ENCODE assay signal across 7 cellular contexts in the genomic region with DNA sequence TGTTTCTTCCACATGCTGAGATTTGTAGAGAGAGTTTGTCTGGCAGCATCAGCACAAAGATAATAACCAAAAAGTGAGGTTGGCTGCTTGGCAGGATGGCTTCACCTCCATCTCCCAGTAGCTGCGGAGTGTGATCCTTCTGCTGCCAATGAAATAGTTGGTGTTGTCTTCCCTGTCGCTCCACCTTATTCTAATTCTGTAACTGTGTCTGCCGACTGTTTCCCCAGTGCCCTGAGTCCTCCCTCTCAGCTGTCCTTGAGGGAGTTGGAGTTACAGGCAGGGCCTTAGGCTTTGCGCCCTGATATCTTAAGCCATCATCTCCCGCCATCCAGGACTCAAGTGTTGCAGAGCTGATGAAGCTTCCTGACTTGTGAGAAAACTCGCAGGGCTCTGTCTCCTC.
A peak's percentile ranks its signal among the peaks of the same experiment; 100 is the strongest.
DNase-seq lines count a peak whose midpoint lies in the region; ATAC-seq, FAIRE-seq and TF ChIP-seq lines count a peak whose summit lies in the region.
"Not testable (repeated sequence)": the region's sequence is repeated elsewhere in the genome, so short reads cannot be mapped to it uniquely, and the experiment has no call there.

No MANE protein-coding gene starts in this region.

- H3K56ac ChIP-seq in IMR-90 (ENCODE audit: extremely low read depth, insufficient read depth, low read length) = not testable (repeated sequence)

- dilution Hi-C loops in IMR-90 (cut with HindIII; ENCODE audit: low sequenced_read_pairs, unreplicated experiment) = not testable (repeated sequence)

- H3K9me3 ChIP-seq in IMR-90 (ENCODE audit: control insufficient read depth, insufficient read depth, low read length); K562 (replicated peaks; ENCODE audit: control insufficient read depth, insufficient read depth, low read depth, low read length); heart right ventricle; left ventricle myocardium inferior (replicated peaks); right cardiac atrium (ENCODE audit: control insufficient read depth, low read length); psoas muscle: not testable (repeated sequence)

- H2AK9ac ChIP-seq in IMR-90 (replicated peaks; ENCODE audit: low read depth, low read length, poor library complexity) = not testable (repeated sequence)

- in situ Hi-C loops in IMR-90 (cut with MboI; ENCODE audit: low sequenced_read_pairs); K562 (cut with MboI): not testable (repeated sequence)

- not testable (repeated sequence) for H3K9me1 ChIP-seq in IMR-90 (ENCODE audit: insufficient read depth, low read length); K562 (ENCODE audit: control insufficient read depth, insufficient read depth, low read length)

- not testable (repeated sequence) for H3K36me3 ChIP-seq in IMR-90 (ENCODE audit: control insufficient read depth, insufficient read depth, low read length); K562 (ENCODE audit: control insufficient read depth, insufficient read depth, low read length); heart right ventricle; left ventricle myocardium inferior
- H3K36me3 ChIP-seq in psoas muscle (ENCODE audit: insufficient read depth in 1 of 2, low read depth in 1 of 2) = peaks cover 0 to 17% of the 10 kb centered on the region in 2 donors

- not testable (repeated sequence) for H3K79me1 ChIP-seq in IMR-90 (ENCODE audit: low read depth in 1 of 2, low read length in 2 of 2)

- not testable (repeated sequence) for DNase-seq in IMR-90; K562 (ENCODE audit: extremely low read depth in 1 of 4, low spot score in 3 of 4); Right ventricle myocardium superior; heart right ventricle; left ventricle myocardium inferior; right cardiac atrium; psoas muscle

- not testable (repeated sequence) for H2BK20ac ChIP-seq in IMR-90 (ENCODE audit: low read depth, low read length)

- H3K9ac ChIP-seq in IMR-90 (ENCODE audit: low read depth, low read length); K562 (ENCODE audit: insufficient read depth in 1 of 2, low read depth in 2 of 2, low read length in 2 of 2): not testable (repeated sequence)

- not testable (repeated sequence) for H3K27me3 ChIP-seq in IMR-90 (ENCODE audit: control insufficient read depth, insufficient read depth, low read length); K562 (ENCODE audit: control insufficient read depth in 2 of 2, insufficient read depth in 2 of 2, low read length in 2 of 2); heart right ventricle; left ventricle myocardium inferior (ENCODE audit: low read depth); right cardiac atrium (ENCODE audit: control insufficient read depth, insufficient read depth); psoas muscle (ENCODE audit: insufficient read depth in 3 of 3, low read length in 2 of 3)

- ATAC-seq in IMR-90 (ENCODE audit: low read depth) (peak; percentile 22; the same call in 1 of the 2 replicates), K562 (peak; percentile 85), Right ventricle myocardium superior (ENCODE audit: poor library complexity) (peak; percentile 75), heart right ventricle (peak; percentile 34 to 84 (median 76)), right cardiac atrium (peak; percentile 71 to 80), psoas muscle (peak; percentile 72 to 82 (median 81))

- not testable (repeated sequence) for H3K79me2 ChIP-seq in K562 (ENCODE audit: control insufficient read depth, insufficient read depth, low read length)

- not testable (repeated sequence) for H4K20me1 ChIP-seq in IMR-90 (ENCODE audit: insufficient read depth, low read length); K562 (replicated peaks; ENCODE audit: control insufficient read depth, insufficient read depth, low read length)

- no CpG with 5 or more reads among the region's 6 CpGs for WGBS in IMR-90 (ENCODE audit: extremely low coverage in 2 of 2, insufficient read length in 1 of 2), 2 experiments
- WGBS in K562 (ENCODE audit: insufficient coverage, low coverage, missing lambda C conversion rate) = 33% methylated on average over 1 of the region's 6 CpGs
- 42 to 43% methylated on average over 2 to 3 of the region's 6 CpGs for WGBS in heart right ventricle, 2 donors
- WGBS in right cardiac atrium = 47% methylated on average over 3 of the region's 6 CpGs
- WGBS in psoas muscle, 3 donors = 6 to 29% (median 27%) methylated on average over 2 to 3 of the region's 6 CpGs

- H3K4me2 ChIP-seq in IMR-90 (ENCODE audit: low read depth, low read length); K562 (ENCODE audit: insufficient read depth, low read length): not testable (repeated sequence)

- H4K5ac ChIP-seq in IMR-90 (ENCODE audit: low read depth, low read length) = not testable (repeated sequence)

- BruUV-seq in IMR-90 (replicated peaks; lab: Mats Ljungman, UMichigan); K562 (replicated peaks; lab: Mats Ljungman, UMichigan): not testable (repeated sequence)

- not testable (repeated sequence) for H3K4me3 ChIP-seq in IMR-90 (ENCODE audit: insufficient read depth, low read depth, low read length); K562; heart right ventricle; left ventricle myocardium inferior; right cardiac atrium (ENCODE audit: low read length); psoas muscle

- CTCF ChIA-PET in IMR-90 (lab: Yijun Ruan, JAX); K562 (lab: Yijun Ruan, JAX; ENCODE audit: low intra/inter-chr PET ratio): not testable (repeated sequence)

- not testable (repeated sequence) for H3K14ac ChIP-seq in IMR-90 (replicated peaks; ENCODE audit: low read depth, low read length)

- not testable (repeated sequence) for TF ChIP-seq RAD21 in IMR-90 (IDR thresholded peaks at IDR 0.05; ENCODE audit: low read length); K562 (CRISPR knock-in tag; conservative IDR thresholded peaks at IDR 0.05 in 1 of 2, IDR thresholded peaks at IDR 0.05 in 1 of 2)

- not testable (repeated sequence) for H3K27ac ChIP-seq in IMR-90 (ENCODE audit: insufficient read depth, low read length); K562 (ENCODE audit: extremely low read depth, low read depth, low read length); heart right ventricle; right cardiac atrium (ENCODE audit: low read length)
- H3K27ac ChIP-seq in left ventricle myocardium inferior (replicated peaks) = peak overlapping the region; percentile 33
- peak overlapping the region; percentile 60 for H3K27ac ChIP-seq in psoas muscle

- H2BK120ac ChIP-seq in IMR-90 (ENCODE audit: low read depth, low read length) = not testable (repeated sequence)

- intact Hi-C loops in IMR-90 (cut with micrococcal nuclease); K562 (cut with micrococcal nuclease); Right ventricle myocardium superior (cut with DNase I); heart right ventricle (cut with DNase I); left ventricle myocardium inferior (cut with micrococcal nuclease); right cardiac atrium (cut with DNase I); psoas muscle (cut with DNase I): not testable (repeated sequence)

- POLR2A ChIA-PET in IMR-90 (lab: Charles Lee; ENCODE audit: unreplicated experiment); K562 (lab: Yijun Ruan, JAX): not testable (repeated sequence)

- not testable (repeated sequence) for H3K23ac ChIP-seq in IMR-90 (ENCODE audit: low read depth, low read length)

- H4K91ac ChIP-seq in IMR-90 (ENCODE audit: insufficient read depth, low read depth, low read length) = not testable (repeated sequence)

- H4K8ac ChIP-seq in IMR-90 (ENCODE audit: low read depth in 2 of 2, low read length in 2 of 2) = not testable (repeated sequence)

- TF ChIP-seq CTCF in IMR-90 (conservative IDR thresholded peaks at IDR 0.05; ENCODE audit: low read depth, low read length); K562 (IDR thresholded peaks at IDR 0.05 in 2 of 3, conservative IDR thresholded peaks at IDR 0.05 in 1 of 3; ENCODE audit: insufficient read depth in 2 of 3, low read depth in 1 of 3, low read length in 3 of 3); heart right ventricle (IDR thresholded peaks at IDR 0.05); left ventricle myocardium inferior (IDR thresholded peaks at IDR 0.05; ENCODE audit: borderline replicate concordance); psoas muscle (IDR thresholded peaks at IDR 0.05): not testable (repeated sequence)

- TF ChIP-seq POLR2A in IMR-90 (IDR thresholded peaks at IDR 0.05; ENCODE audit: low read depth, low read length); K562 (conservative IDR thresholded peaks at IDR 0.05): not testable (repeated sequence)

- H2AK5ac ChIP-seq in IMR-90 (ENCODE audit: low read depth, low read length) = not testable (repeated sequence)

- not testable (repeated sequence) for H3K18ac ChIP-seq in IMR-90 (ENCODE audit: low read depth, low read length)

- not testable (repeated sequence) for H3K4me1 ChIP-seq in IMR-90 (ENCODE audit: control insufficient read depth, insufficient read depth, low read length); K562 (replicated peaks in 1 of 2; ENCODE audit: control insufficient read depth in 2 of 2, insufficient read depth in 2 of 2, low read length in 2 of 2); left ventricle myocardium inferior; right cardiac atrium (ENCODE audit: control insufficient read depth, insufficient read depth, low read length); psoas muscle
- H3K4me1 ChIP-seq in heart right ventricle = peaks cover 0 to 14% (median 0%) of the 10 kb centered on the region in 9 donors

- FAIRE-seq in K562 (lab: Jason Lieb, UNC) = not testable (repeated sequence)

- not testable (repeated sequence) for H2AFZ ChIP-seq in IMR-90 (replicated peaks; ENCODE audit: low read length, poor library complexity); K562 (ENCODE audit: low read depth, low read length)

- H2BK15ac ChIP-seq in IMR-90 (ENCODE audit: low read depth, low read length) = not testable (repeated sequence)

- TF ChIP-seq EP300 in K562 (IDR thresholded peaks at IDR 0.05; ENCODE audit: low read length) = not testable (repeated sequence)

- H2BK5ac ChIP-seq in IMR-90 (ENCODE audit: low read depth, low read length, poor library complexity, severe bottlenecking) = not testable (repeated sequence)

- H3K4ac ChIP-seq in IMR-90 (ENCODE audit: low read depth, low read length) = not testable (repeated sequence)

Comparison
In these comparisons a context has a peak if more than half of its experiments do, and no peak if none do; other contexts are left out.
1. ATAC-seq: peak in every context shown above with its lines; median percentile 85 in K562; 81 in psoas muscle; 76 in heart right ventricle; 76 in right cardiac atrium; 75 in Right ventricle myocardium superior; 22 in IMR-90.